1 cellular context compared by ENCODE assay signal in the genomic region with DNA sequence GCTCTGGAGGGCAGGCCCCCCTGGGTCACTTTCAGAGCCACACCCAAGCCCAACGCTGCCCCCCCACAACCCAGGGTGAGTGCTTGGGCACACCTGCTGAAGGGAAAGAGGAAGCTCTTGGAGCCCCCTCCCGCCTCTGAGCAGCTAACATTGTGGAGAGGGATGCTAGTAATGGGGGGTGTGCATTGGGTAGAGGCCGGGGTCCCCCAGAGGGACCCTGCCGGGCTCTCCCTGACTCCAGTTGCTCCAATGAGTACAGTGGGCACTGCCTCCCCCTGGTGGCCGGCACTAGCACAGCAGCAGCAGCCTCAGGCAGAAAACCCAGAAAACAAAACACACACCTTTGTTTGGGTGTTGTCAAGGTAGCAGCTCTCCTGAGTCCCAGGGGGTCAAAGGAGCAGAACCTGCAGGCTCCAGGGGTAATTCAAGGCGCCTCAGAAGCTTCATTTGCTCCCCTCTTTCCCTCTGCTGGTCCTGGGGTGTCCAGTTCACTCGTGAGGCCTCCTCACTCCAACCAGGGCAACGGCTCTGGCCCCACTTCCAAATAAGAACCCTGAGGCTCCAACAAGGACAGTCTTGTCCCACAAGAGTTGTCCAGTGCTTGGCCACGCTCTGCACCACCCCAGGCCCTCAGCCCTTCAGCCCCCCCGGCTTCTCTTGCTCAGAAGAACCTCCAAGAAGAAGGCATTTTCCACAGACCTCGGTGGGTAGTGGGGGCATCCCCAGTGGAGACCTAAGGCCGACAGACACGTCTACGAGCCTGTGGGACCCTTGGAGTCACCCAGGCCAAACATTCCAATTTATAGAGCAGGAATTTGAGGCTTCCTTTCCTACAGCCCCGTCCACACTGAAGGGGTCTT.
TF ChIP-seq lines count a peak whose summit lies in the region.

No MANE protein-coding gene starts in this region.

TF ChIP-seq in K562, 482 proteins besides CTCF, POLR2A, EP300 and RAD21 (continued from another document):
- TF ChIP-seq POLR2AphosphoS5 (IDR thresholded peaks at IDR 0.05; ENCODE audit: control insufficient read depth, insufficient read depth, low read depth, low read length) (no peak), PURB (CRISPR knock-in tag; IDR thresholded peaks at IDR 0.05; ENCODE audit: low read depth) (no peak), NEUROD1 (IDR thresholded peaks at IDR 0.05; ENCODE audit: borderline replicate concordance, low read depth, low read length, partially characterized antibody) (peak; percentile 36), MTA3 (IDR thresholded peaks at IDR 0.05; ENCODE audit: borderline replicate concordance) (0 out of 2 replicates have a peak, but pooled peaks have one; percentile 29), SMAD2 (IDR thresholded peaks at IDR 0.05; ENCODE audit: low read depth, low read length) (no peak), U2AF1 (optimal IDR thresholded peaks at IDR 0.05; ENCODE audit: low read depth, low read length) (no peak), HNRNPLL (IDR thresholded peaks at IDR 0.05; ENCODE audit: low read depth, low read length, poor library complexity, severe bottlenecking) (no peak), GATAD2A (IDR thresholded peaks at IDR 0.05) (peak; percentile 35; the same call in 1 of the 2 replicates), ZNF165 (CRISPR knock-in tag; IDR thresholded peaks at IDR 0.05; ENCODE audit: borderline replicate concordance) (no peak), FOXP1 (CRISPR knock-in tag; IDR thresholded peaks at IDR 0.05) (0 out of 2 replicates have a peak, but pooled peaks have one; percentile 14), ZNF143 (CRISPR knock-in tag; IDR thresholded peaks at IDR 0.05) (no peak), YBX1 (IDR thresholded peaks at IDR 0.05) (no peak), CREM (IDR thresholded peaks at IDR 0.05; ENCODE audit: low read depth) (0 out of 2 replicates have a peak, but pooled peaks have one; percentile 17), POLR3A (IDR thresholded peaks at IDR 0.05; ENCODE audit: borderline replicate concordance, extremely low read depth, insufficient read depth, insufficient read length) (no peak), KLF16 (IDR thresholded peaks at IDR 0.05) (peak; percentile 56), ZNF23 (CRISPR knock-in tag; IDR thresholded peaks at IDR 0.05) (no peak), ZSCAN32 (CRISPR knock-in tag; IDR thresholded peaks at IDR 0.05) (no peak), ZNF766 (CRISPR knock-in tag; conservative IDR thresholded peaks at IDR 0.05) (no peak), NONO (IDR thresholded peaks at IDR 0.05; ENCODE audit: low read depth in 2 of 2, low read length in 1 of 2) (peak in 1 of 2 experiments; percentile 16; a peak in 1 of 4 replicates), NR2F6 (CRISPR knock-in tag; IDR thresholded peaks at IDR 0.05) (no peak), XRCC3 (IDR thresholded peaks at IDR 0.05) (no peak), SMAD4 (CRISPR knock-in tag; conservative IDR thresholded peaks at IDR 0.05) (no peak), STAT5A (IDR thresholded peaks at IDR 0.05; ENCODE audit: borderline replicate concordance, low read length) (no peak), TAF15 (IDR thresholded peaks at IDR 0.05; ENCODE audit: low read depth, low read length) (no peak), MAFK (IDR thresholded peaks at IDR 0.05; ENCODE audit: low read length) (no peak), SMC3 (conservative IDR thresholded peaks at IDR 0.05; ENCODE audit: insufficient read depth, low read depth, low read length) (peak; percentile 90), RBFOX2 (IDR thresholded peaks at IDR 0.05; ENCODE audit: low read depth, low read length) (peak; percentile 55), ZKSCAN8 (CRISPR knock-in tag; IDR thresholded peaks at IDR 0.05) (no peak)
- TF ChIP-seq, protein P1, sequence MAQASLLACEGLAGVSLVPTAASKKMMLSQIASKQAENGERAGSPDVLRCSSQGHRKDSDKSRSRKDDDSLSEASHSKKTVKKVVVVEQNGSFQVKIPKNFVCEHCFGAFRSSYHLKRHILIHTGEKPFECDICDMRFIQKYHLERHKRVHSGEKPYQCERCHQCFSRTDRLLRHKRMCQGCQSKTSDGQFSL (CRISPR knock-in tag; IDR thresholded peaks at IDR 0.05): peak; percentile 98
- TF ChIP-seq, protein P1 (tag; IDR thresholded peaks at IDR 0.05): peak in 1 of 2 experiments; percentile 92; a peak in 2 of 4 replicates
